1 cellular context compared by ENCODE assay signal in genomic region chr12:40224439-40225291, GRCh38.
TF ChIP-seq lines count a peak whose summit lies in the region.

TSS of gene LRRK2 (plus strand) at chr12:40224997. CDS start at chr12:40225132, 135 bp downstream.

TF ChIP-seq in HEK293, 187 proteins besides CTCF, POLR2A, EP300 and RAD21 (continued from another document):
- TF ChIP-seq, protein P1, sequence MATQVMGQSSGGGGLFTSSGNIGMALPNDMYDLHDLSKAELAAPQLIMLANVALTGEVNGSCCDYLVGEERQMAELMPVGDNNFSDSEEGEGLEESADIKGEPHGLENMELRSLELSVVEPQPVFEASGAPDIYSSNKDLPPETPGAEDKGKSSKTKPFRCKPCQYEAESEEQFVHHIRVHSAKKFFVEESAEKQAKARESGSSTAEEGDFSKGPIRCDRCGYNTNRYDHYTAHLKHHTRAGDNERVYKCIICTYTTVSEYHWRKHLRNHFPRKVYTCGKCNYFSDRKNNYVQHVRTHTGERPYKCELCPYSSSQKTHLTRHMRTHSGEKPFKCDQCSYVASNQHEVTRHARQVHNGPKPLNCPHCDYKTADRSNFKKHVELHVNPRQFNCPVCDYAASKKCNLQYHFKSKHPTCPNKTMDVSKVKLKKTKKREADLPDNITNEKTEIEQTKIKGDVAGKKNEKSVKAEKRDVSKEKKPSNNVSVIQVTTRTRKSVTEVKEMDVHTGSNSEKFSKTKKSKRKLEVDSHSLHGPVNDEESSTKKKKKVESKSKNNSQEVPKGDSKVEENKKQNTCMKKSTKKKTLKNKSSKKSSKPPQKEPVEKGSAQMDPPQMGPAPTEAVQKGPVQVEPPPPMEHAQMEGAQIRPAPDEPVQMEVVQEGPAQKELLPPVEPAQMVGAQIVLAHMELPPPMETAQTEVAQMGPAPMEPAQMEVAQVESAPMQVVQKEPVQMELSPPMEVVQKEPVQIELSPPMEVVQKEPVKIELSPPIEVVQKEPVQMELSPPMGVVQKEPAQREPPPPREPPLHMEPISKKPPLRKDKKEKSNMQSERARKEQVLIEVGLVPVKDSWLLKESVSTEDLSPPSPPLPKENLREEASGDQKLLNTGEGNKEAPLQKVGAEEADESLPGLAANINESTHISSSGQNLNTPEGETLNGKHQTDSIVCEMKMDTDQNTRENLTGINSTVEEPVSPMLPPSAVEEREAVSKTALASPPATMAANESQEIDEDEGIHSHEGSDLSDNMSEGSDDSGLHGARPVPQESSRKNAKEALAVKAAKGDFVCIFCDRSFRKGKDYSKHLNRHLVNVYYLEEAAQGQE (tag by site-specific recombination; IDR thresholded peaks at IDR 0.05): peak; percentile 79
- TF ChIP-seq ZNF664 (tag by site-specific recombination; IDR thresholded peaks at IDR 0.05): no peak
- TF ChIP-seq ZNF792 (tag by site-specific recombination; IDR thresholded peaks at IDR 0.05): no peak
- no peak for TF ChIP-seq SETDB1 (IDR thresholded peaks at IDR 0.05; ENCODE audit: insufficient read length, low read length)
- TF ChIP-seq, protein P2, sequence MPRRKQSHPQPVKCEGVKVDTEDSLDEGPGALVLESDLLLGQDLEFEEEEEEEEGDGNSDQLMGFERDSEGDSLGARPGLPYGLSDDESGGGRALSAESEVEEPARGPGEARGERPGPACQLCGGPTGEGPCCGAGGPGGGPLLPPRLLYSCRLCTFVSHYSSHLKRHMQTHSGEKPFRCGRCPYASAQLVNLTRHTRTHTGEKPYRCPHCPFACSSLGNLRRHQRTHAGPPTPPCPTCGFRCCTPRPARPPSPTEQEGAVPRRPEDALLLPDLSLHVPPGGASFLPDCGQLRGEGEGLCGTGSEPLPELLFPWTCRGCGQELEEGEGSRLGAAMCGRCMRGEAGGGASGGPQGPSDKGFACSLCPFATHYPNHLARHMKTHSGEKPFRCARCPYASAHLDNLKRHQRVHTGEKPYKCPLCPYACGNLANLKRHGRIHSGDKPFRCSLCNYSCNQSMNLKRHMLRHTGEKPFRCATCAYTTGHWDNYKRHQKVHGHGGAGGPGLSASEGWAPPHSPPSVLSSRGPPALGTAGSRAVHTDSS (tag by site-specific recombination; IDR thresholded peaks at IDR 0.05): no peak
- TF ChIP-seq ZIC2 (tag by site-specific recombination; IDR thresholded peaks at IDR 0.05): peak; percentile 95
- TF ChIP-seq ZNF174 (tag by site-specific recombination; IDR thresholded peaks at IDR 0.05): no peak
- no peak for TF ChIP-seq ZBTB49 (tag by site-specific recombination; IDR thresholded peaks at IDR 0.05; ENCODE audit: low read depth)
- TF ChIP-seq ZNF529 (tag by site-specific recombination; IDR thresholded peaks at IDR 0.05; ENCODE audit: insufficient replicate concordance): no peak
- 0 out of 2 replicates have a peak, but pooled peaks have one; percentile 32 for TF ChIP-seq REPIN1 (tag by site-specific recombination; IDR thresholded peaks at IDR 0.05; ENCODE audit: low read depth)
- no peak for TF ChIP-seq ZNF214 (tag by site-specific recombination; IDR thresholded peaks at IDR 0.05; ENCODE audit: borderline replicate concordance)
- no peak for TF ChIP-seq ZSCAN23 (tag by site-specific recombination; IDR thresholded peaks at IDR 0.05)
- TF ChIP-seq ZNF626 (tag by site-specific recombination; IDR thresholded peaks at IDR 0.05): no peak
- no peak for TF ChIP-seq ZNF248 (tag by site-specific recombination; IDR thresholded peaks at IDR 0.05)
